1 cellular context compared by ENCODE assay signal in the genomic region with DNA sequence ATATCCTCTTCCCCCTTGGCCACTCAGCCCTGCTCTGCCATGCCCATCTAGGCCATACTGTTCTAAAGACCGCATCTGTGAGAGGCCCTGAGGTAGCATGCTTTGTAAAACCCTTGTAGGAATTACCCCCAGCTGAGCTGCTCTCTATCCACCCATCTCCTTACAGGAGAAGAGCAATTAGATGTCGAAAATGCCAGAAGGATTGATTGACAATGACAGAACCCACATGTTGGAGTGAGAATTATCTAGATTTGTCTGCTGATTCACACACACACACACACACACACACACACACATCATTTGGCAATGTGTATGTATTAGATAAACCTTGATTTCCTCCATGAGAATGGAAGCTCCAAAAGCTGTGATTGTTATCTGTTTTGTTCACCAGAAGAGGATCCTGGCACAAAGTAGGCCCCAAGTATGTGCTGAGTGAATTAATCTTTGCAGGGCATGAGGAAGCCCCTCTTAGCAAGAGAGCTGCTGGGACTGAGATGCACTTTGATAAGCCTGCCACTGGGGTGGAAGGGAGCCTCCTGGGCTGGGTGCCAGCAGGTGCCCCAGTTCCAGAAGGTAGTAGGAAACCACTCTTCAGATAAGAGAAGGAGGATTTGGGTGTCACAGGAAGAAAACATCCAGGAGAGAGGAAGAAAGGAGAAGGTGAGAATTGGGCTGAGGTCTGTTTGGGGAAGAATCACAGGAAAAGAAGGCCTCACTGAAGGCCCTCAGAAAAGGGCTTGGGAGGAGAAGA.
TF ChIP-seq lines count a peak whose summit lies in the region.

No MANE protein-coding gene starts in this region.

TF ChIP-seq in HCT116, 20 proteins besides CTCF, POLR2A, EP300 and RAD21:
- TF ChIP-seq FOSL1 (IDR thresholded peaks at IDR 0.05; ENCODE audit: low read depth) = no peak
- TF ChIP-seq SRF (IDR thresholded peaks at IDR 0.05; ENCODE audit: low read depth) = no peak
- no peak for TF ChIP-seq EGR1 (IDR thresholded peaks at IDR 0.05; ENCODE audit: low read depth)
- TF ChIP-seq CEBPB (IDR thresholded peaks at IDR 0.05; ENCODE audit: low read depth) = no peak
- TF ChIP-seq EZH2 (IDR thresholded peaks at IDR 0.05) = no peak
